Comparison of ENCODE assay signal across 19 cellular contexts in the genomic region with DNA sequence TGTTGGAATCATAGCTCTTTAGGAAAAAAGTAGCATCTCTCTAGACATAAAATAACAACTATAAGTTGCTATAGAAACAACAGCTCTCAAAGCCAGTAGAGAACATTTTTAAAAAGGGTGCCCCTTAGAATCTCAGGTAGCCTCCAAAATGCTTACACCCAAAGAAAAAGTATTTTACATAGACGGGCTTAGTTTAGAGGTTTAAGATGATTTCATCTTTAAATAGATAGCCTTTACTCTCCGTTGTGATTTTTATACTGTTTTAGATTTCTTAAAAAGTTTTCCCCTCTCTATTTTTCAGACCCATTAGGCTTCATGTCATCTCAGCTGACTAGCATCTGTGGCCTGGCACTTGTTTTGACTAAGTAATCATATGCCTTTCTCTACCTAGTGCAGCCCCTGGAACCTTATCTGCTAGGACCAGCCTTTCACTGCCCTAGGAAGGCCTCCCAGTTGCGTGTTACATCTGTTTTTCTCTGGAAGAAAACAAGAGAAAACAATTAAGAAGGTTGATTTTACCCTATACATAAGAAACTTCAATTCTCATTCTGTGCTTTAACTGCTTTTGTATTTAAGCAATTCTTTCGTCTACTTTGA.
"Had no signal": no experiment of that assay in that cellular context is flagged by ENCODE, and none has a peak within 500 bp of the region (broad histone marks: within the 10 kb centered on the region; RNA-seq: fewer than 3 reads in every experiment).

No MANE protein-coding gene starts in this region.

- H3K27ac Mint-ChIP-seq: progenitor cell of endocrine pancreas; stimulated activated naive B cell treated with anti-CD40 and anti-IgM and Interleukin-4, amounts not matched to agents 10 μg/mL and 1 μg/mL and 100 μg/mL, for 72 hours; stimulated activated naive CD8-positive, alpha-beta T cell treated with anti-CD3 and anti-CD28 coated beads, Interleukin-15, amount 100 ng/mL, for 72 hours had no signal

- H3K36me3 ChIP-seq: lower lobe of right lung, right lobe of liver, suprapubic skin, transverse colon, upper lobe of right lung, vagina had no signal

- H3K27me3 Mint-ChIP-seq: effector memory CD8-positive, alpha-beta T cell; stimulated activated naive CD8-positive, alpha-beta T cell treated with anti-CD3 and anti-CD28 coated beads, Interleukin-15, amount 100 ng/mL, for 72 hours had no signal

- ATAC-seq: effector memory CD8-positive, alpha-beta T cell; left ventricle myocardium superior; lower lobe of right lung; natural killer cell; right lobe of liver; stimulated activated naive B cell treated with anti-CD40 and anti-IgM and Interleukin-4, amounts not matched to agents 10 μg/mL and 1 μg/mL and 100 μg/mL, for 72 hours; stimulated activated naive CD8-positive, alpha-beta T cell treated with anti-CD3 and anti-CD28 coated beads, Interleukin-15, amount 100 ng/mL, for 72 hours; upper lobe of right lung had no signal

- H3K4me3 ChIP-seq: lower lobe of right lung, right lobe of liver, suprapubic skin, transverse colon, upper lobe of right lung, vagina had no signal

- H3K4me3 Mint-ChIP-seq: stimulated activated naive B cell treated with anti-CD40 and anti-IgM and Interleukin-4, amounts not matched to agents 10 μg/mL and 1 μg/mL and 100 μg/mL, for 72 hours; stimulated activated naive CD8-positive, alpha-beta T cell treated with anti-CD3 and anti-CD28 coated beads, Interleukin-15, amount 100 ng/mL, for 72 hours had no signal

- H3K27me3 ChIP-seq: right lobe of liver, suprapubic skin, transverse colon, upper lobe of right lung, vagina had no signal

- H3K4me1 ChIP-seq: parathyroid adenoma, right lobe of liver, transverse colon had no signal

- H3K36me3 Mint-ChIP-seq: natural killer cell had no signal

- H3K27ac ChIP-seq: lower lobe of right lung, parathyroid adenoma, right lobe of liver, suprapubic skin, transverse colon, upper lobe of right lung, vagina had no signal

- H3K9me3 ChIP-seq: lower lobe of right lung, right lobe of liver, suprapubic skin, transverse colon, upper lobe of right lung, vagina had no signal

- H3K9me3 Mint-ChIP-seq: effector memory CD8-positive, alpha-beta T cell; natural killer cell had no signal

- DNase-seq: cortex of kidney; effector memory CD8-positive, alpha-beta T cell; hippocampal formation; left ventricle myocardium superior; lower lobe of right lung; natural killer cell; occipital lobe; right lobe of liver; small intestine; stimulated activated CD4-positive, alpha-beta T cell treated with anti-CD3 and anti-CD28 coated beads, Interleukin-15, amount 100 ng/mL, for 24 hours; stimulated activated CD4-positive, alpha-beta T cell treated with anti-CD3 and anti-CD28 coated beads, Interleukin-2, amount 100 ng/mL, for 48 hours; stimulated activated naive B cell treated with anti-CD40 and anti-IgM and Interleukin-4, amounts not matched to agents 10 μg/mL and 1 μg/mL and 100 μg/mL, for 72 hours; stimulated activated naive CD8-positive, alpha-beta T cell treated with anti-CD3 and anti-CD28 coated beads, Interleukin-15, amount 100 ng/mL, for 72 hours; transverse colon; upper lobe of right lung had no signal
